ENCODE assay signal across 19 cellular contexts in the genomic region with DNA sequence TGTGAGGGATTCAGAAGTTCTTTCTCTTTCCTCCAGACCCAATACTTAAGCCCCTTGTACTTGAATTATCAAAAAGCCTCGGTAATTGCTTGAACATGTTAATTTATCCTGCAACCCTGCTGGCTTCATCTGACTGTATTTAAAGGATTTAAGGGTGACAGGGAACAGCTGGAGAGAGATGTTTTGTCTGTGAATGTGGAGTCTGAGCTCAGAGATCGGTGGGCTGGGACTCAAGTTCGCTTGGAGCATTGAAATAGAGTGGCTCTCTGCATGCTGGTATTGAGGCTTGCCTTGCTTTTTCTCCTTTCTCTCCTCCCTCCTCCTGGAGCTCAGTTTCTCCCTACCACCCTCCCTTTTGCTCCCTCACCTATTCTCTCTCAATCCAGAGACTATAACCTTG.
DNase-seq lines count a peak whose midpoint lies in the region; ATAC-seq and TF ChIP-seq lines count a peak whose summit lies in the region.
"Had no signal": no experiment of that assay in that cellular context is flagged by ENCODE, and none has a peak within 500 bp of the region (broad histone marks: within the 10 kb centered on the region; RNA-seq: fewer than 3 reads in every experiment).

No MANE protein-coding gene starts in this region.

- CTCF ChIA-PET in A673 (lab: Charles Lee) = no interaction called here

- H3K79me1 ChIP-seq in mesenchymal stem cell (replicated peaks; ENCODE audit: low read length, poor library complexity, severe bottlenecking) = no peaks in the 10 kb centered on the region

- H2AFZ ChIP-seq in GM23338 (peak overlapping the region; percentile 100), mesenchymal stem cell (ENCODE audit: low read depth, low read length) (no peak overlapping the region)
- H2AFZ ChIP-seq: GM23248 had no signal

- no peak overlapping the region for H2BK15ac ChIP-seq in mesenchymal stem cell (ENCODE audit: low read depth, poor library complexity, severe bottlenecking)

- intact Hi-C loops in A673 (cut with micrococcal nuclease; ENCODE audit: unreplicated experiment) = no loop called here

- H3K36me3 Mint-ChIP-seq in GM23338 (ENCODE audit: low read depth) = no peaks in the 10 kb centered on the region
- H3K36me3 Mint-ChIP-seq: T-cell had no signal

- H3K79me2 ChIP-seq in GM23338 (replicated peaks; ENCODE audit: insufficient read depth) = no peaks in the 10 kb centered on the region

- H3K9me3 Mint-ChIP-seq in GM23338 = no peaks in the 10 kb centered on the region
- H3K9me3 Mint-ChIP-seq: T-cell had no signal

- peak overlapping the region; percentile 19; the same call in 1 of the 2 replicates for H3K27ac Mint-ChIP-seq in GM23338
- H3K27ac Mint-ChIP-seq: T-cell had no signal

- H3K9ac ChIP-seq in mesenchymal stem cell (ENCODE audit: low read length) = no peak overlapping the region
- H3K9ac ChIP-seq: GM23248, SK-N-SH had no signal

- H3K9me3 ChIP-seq in A673 (ENCODE audit: low read depth, low read length, poor library complexity, severe bottlenecking) (no peaks in the 10 kb centered on the region), WERI-Rb-1 (ENCODE audit: severe bottlenecking) (no peaks in the 10 kb centered on the region), mesenchymal stem cell (ENCODE audit: control insufficient read depth, low read length) (no peaks in the 10 kb centered on the region)
- H3K9me3 ChIP-seq: Caco-2, SK-N-SH had no signal

- H3F3A ChIP-seq in GM23338 (replicated peaks; ENCODE audit: low read depth) = 0 out of 2 replicates have a peak, but pooled peaks cover 2% of the 10 kb centered on the region

- H3K18ac ChIP-seq in mesenchymal stem cell (ENCODE audit: low read depth in 1 of 2, low read length in 2 of 2) = no peak overlapping the region

- no peak overlapping the region for H3K14ac ChIP-seq in mesenchymal stem cell (ENCODE audit: low read length in 2 of 2)

- H3K4ac ChIP-seq in mesenchymal stem cell (ENCODE audit: low read depth in 1 of 2, low read length in 2 of 2) = no peak overlapping the region

- no peaks in the 10 kb centered on the region for H4K20me1 ChIP-seq in GM23338 (replicated peaks; ENCODE audit: insufficient read depth)

- peak overlapping the region; percentile 72 for H2AK5ac ChIP-seq in mesenchymal stem cell (ENCODE audit: low read length, severe bottlenecking)

- no peak overlapping the region for H3K27ac ChIP-seq in A673 (ENCODE audit: low read depth, low read length, poor library complexity, severe bottlenecking)
- no peak overlapping the region for H3K27ac ChIP-seq in GM23338 (ENCODE audit: low read depth)
- no peak overlapping the region for H3K27ac ChIP-seq in WERI-Rb-1
- no peak overlapping the region for H3K27ac ChIP-seq in mesenchymal stem cell (ENCODE audit: low read length, poor library complexity, severe bottlenecking)
- H3K27ac ChIP-seq: C4-2B, GM23248 had no signal

- H3K4me1 Mint-ChIP-seq in GM23338 = peaks cover 17% of the 10 kb centered on the region
- H3K4me1 Mint-ChIP-seq: T-cell had no signal

- no peak for TF ChIP-seq CTCF in A673 (conservative IDR thresholded peaks at IDR 0.05; ENCODE audit: low read depth, low read length)
- no peak for TF ChIP-seq CTCF in GM23338 (conservative IDR thresholded peaks at IDR 0.05; ENCODE audit: low read depth in 2 of 2)
- TF ChIP-seq CTCF in WERI-Rb-1 (IDR thresholded peaks at IDR 0.05; ENCODE audit: low read depth, low read length) = no peak

- DNase-seq in A673 (ENCODE audit: low spot score) (peak; percentile 69), GM23338 (ENCODE audit: low spot score) (peak; percentile 14), WERI-Rb-1 (peak; percentile 38), mesenchymal stem cell (no peak), mesenteric fat pad (ENCODE audit: low spot score) (no peak), NCI-H1436 (lab: John Stamatoyannopoulos, UW) (no peak)
- DNase-seq: Caco-2, DMS79 treated with DMSO at 0.1 percent for 48 hours, GM23248, NCI-H1417 treated with DMSO at 0.1 percent for 48 hours, NCI-H2107, NCI-H446, NCI-H774, SHP77, SK-N-SH, T-cell had no signal

- no peak overlapping the region for H3K4me3 ChIP-seq in A673 (ENCODE audit: low read depth, low read length, poor library complexity, severe bottlenecking)
- H3K4me3 ChIP-seq in GM23338 = no peak overlapping the region
- no peak overlapping the region for H3K4me3 ChIP-seq in WERI-Rb-1 (ENCODE audit: low read depth, low read length)
- no peak overlapping the region for H3K4me3 ChIP-seq in mesenchymal stem cell (ENCODE audit: insufficient read depth in 1 of 2, low read depth in 1 of 2, low read length in 2 of 2)
- H3K4me3 ChIP-seq: GM23248, K562 had no signal

- no peak overlapping the region for H2BK12ac ChIP-seq in mesenchymal stem cell (ENCODE audit: low read length in 2 of 2)

- no peak overlapping the region for H4K91ac ChIP-seq in mesenchymal stem cell (ENCODE audit: low read length)

- no peaks in the 10 kb centered on the region for H3K27me3 Mint-ChIP-seq in GM23338 (ENCODE audit: insufficient read depth, low read depth, poor library complexity)

- H3K4me1 ChIP-seq in A673 (ENCODE audit: insufficient read depth, low read length, poor library complexity, severe bottlenecking) = no peaks in the 10 kb centered on the region
- H3K4me1 ChIP-seq in GM23338 (ENCODE audit: insufficient read depth) = peaks cover 16% of the 10 kb centered on the region
- peaks cover 10% of the 10 kb centered on the region for H3K4me1 ChIP-seq in mesenchymal stem cell (ENCODE audit: control insufficient read depth, insufficient read depth, low read depth, low read length)

- ATAC-seq in GM23338 (peak; percentile 78), GM21825 (IDR thresholded peaks at IDR 0.05; ENCODE audit: unreplicated experiment) (no peak)
- ATAC-seq: K562, T-cell had no signal

- H2BK120ac ChIP-seq in mesenchymal stem cell (ENCODE audit: low read depth, low read length) = no peak overlapping the region

- peaks cover 7% of the 10 kb centered on the region; the same call in 1 of the 2 replicates for H3K9me2 ChIP-seq in GM23338 (ENCODE audit: insufficient read depth)
- H3K9me2 ChIP-seq: SK-N-SH had no signal

- WGBS in mesenchymal stem cell = 33% methylated on average over 3 of the region's 3 CpGs

- H2BK5ac ChIP-seq in mesenchymal stem cell (ENCODE audit: low read depth, low read length, poor library complexity, severe bottlenecking) = no peak overlapping the region

- H3K23ac ChIP-seq in mesenchymal stem cell (ENCODE audit: low read length in 2 of 2) = no peak overlapping the region

- POLR2A ChIA-PET in A673 (lab: Charles Lee; ENCODE audit: low non-redundant PET) = no interaction called here

- no TSS peak for BruUV-seq in A673 (replicated peaks; lab: Mats Ljungman, UMichigan)

- H3K4me2 ChIP-seq in GM23338 (peak overlapping the region; percentile 17), mesenchymal stem cell (ENCODE audit: low read length, poor library complexity, severe bottlenecking) (no peak overlapping the region)
- H3K4me2 ChIP-seq: SK-N-SH had no signal

- H3K4me3 Mint-ChIP-seq in GM23338 = peak overlapping the region; percentile 25; the same call in 1 of the 3 replicates
- H3K4me3 Mint-ChIP-seq: T-cell had no signal

- H3K36me3 ChIP-seq in A673 (ENCODE audit: insufficient read depth, low read length, poor library complexity, severe bottlenecking) = no peaks in the 10 kb centered on the region
- H3K36me3 ChIP-seq in GM23338 (ENCODE audit: insufficient read depth) = no peaks in the 10 kb centered on the region; the same call in 1 of the 2 replicates
- H3K36me3 ChIP-seq in WERI-Rb-1 = no peaks in the 10 kb centered on the region
- H3K36me3 ChIP-seq in mesenchymal stem cell (ENCODE audit: control insufficient read depth in 1 of 2, insufficient read depth in 2 of 2, low read depth in 1 of 2, low read length in 2 of 2) = no peaks in the 10 kb centered on the region

- H3K27me3 ChIP-seq in A673 (replicated peaks; ENCODE audit: insufficient read depth, low read depth, low read length, poor library complexity) (peaks cover 11% of the 10 kb centered on the region), GM23338 (ENCODE audit: insufficient read depth) (no peaks in the 10 kb centered on the region), WERI-Rb-1 (ENCODE audit: insufficient read depth, low read depth, severe bottlenecking) (no peaks in the 10 kb centered on the region), mesenchymal stem cell (ENCODE audit: control insufficient read depth in 1 of 2, insufficient read depth in 1 of 2, low read length in 2 of 2) (peaks cover 0 to 3% of the 10 kb centered on the region in 2 experiments)

- H4K8ac ChIP-seq in mesenchymal stem cell (ENCODE audit: low read length) = no peak overlapping the region

TF ChIP-seq in GM23338, 12 proteins besides CTCF, POLR2A, EP300 and RAD21 (continues in another document):
- TF ChIP-seq ZNF114 (CRISPR knock-in tag; IDR thresholded peaks at IDR 0.05) (no peak), ETS1 (IDR thresholded peaks at IDR 0.05) (no peak), CREB1 (CRISPR knock-in tag; IDR thresholded peaks at IDR 0.05; ENCODE audit: low read depth) (no peak), JUNB (IDR thresholded peaks at IDR 0.05; ENCODE audit: unreplicated experiment) (no peak), EZH2phosphoT487 (IDR thresholded peaks at IDR 0.05; ENCODE audit: unreplicated experiment) (no peak), NANOG (IDR thresholded peaks at IDR 0.05; ENCODE audit: borderline replicate concordance) (no peak), POLR2AphosphoS5 (IDR thresholded peaks at IDR 0.05; ENCODE audit: low read depth) (no peak)

Comparison
In these comparisons a context has a peak if more than half of its experiments do, and no peak if none do; other contexts are left out.
1. DNase-seq: peak in A673 (single experiment), GM23338 (single experiment) and WERI-Rb-1 (single experiment); none in mesenchymal stem cell (single experiment), mesenteric fat pad (single experiment) and NCI-H1436 (single experiment).